12 cellular contexts compared by ENCODE assay signal in the genomic region with DNA sequence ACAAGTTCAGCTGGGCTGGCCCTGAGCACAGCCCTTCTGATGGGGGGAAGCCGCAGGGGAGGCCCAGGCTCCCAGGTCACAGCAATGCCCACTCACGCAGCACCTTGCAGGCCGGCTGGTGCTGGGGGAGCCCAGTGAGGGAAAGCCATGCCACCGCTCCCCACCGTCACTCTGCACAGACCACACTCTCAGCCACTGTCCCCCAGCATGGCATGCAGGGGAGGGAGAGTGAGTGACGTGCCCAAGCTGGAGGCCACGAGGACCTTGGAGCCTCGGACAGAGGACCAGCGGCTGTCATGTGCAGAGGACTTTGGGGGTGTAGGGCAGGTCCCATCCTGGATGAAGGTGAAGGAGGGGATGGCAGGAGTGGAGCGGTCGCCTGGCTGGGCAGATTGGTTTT. TPM values are rescaled to one million over a fixed set of nuclear protein-coding genes. Genes with fewer than 3 reads are reported as not detected.
A peak's percentile ranks its signal among the peaks of the same experiment; 100 is the strongest.
DNase-seq lines count a peak whose midpoint lies in the region; ATAC-seq and TF ChIP-seq lines count a peak whose summit lies in the region.
"Had no signal": no experiment of that assay in that cellular context is flagged by ENCODE, and none has a peak within 500 bp of the region (broad histone marks: within the 10 kb centered on the region; RNA-seq: fewer than 3 reads in every experiment).

No MANE protein-coding gene starts in this region.

- peaks cover 21% of the 10 kb centered on the region for H3K4me1 ChIP-seq in Panc1 (ENCODE audit: control insufficient read depth, insufficient read depth, low read length)
- no peaks in the 10 kb centered on the region for H3K4me1 ChIP-seq in endodermal cell (ENCODE audit: control insufficient read depth, insufficient read depth, low read length)
- H3K4me1 ChIP-seq in muscle layer of duodenum (ENCODE audit: control insufficient read depth in 1 of 2, insufficient read depth in 2 of 2, low read length in 2 of 2): no peaks in the 10 kb centered on the region
- H3K4me1 ChIP-seq in thoracic aorta (ENCODE audit: control insufficient read depth in 1 of 2, low read depth in 2 of 2): peaks cover 13 to 26% of the 10 kb centered on the region in 2 donors

- no TSS peak for BruUV-seq in Panc1 (replicated peaks; lab: Mats Ljungman, UMichigan)

- H3K27ac Mint-ChIP-seq in endodermal cell: no peak overlapping the region
- H3K27ac Mint-ChIP-seq: stimulated activated effector memory CD8-positive, alpha-beta T cell treated with anti-CD3 and anti-CD28 coated beads, Interleukin-12 subunit alpha, Interleukin-12 subunit beta, amount 100 ng/mL, for 72 hours had no signal

- no peaks in the 10 kb centered on the region for H3K36me3 ChIP-seq in Panc1 (ENCODE audit: control insufficient read depth, insufficient read depth, low read length)
- H3K36me3 ChIP-seq in endodermal cell (ENCODE audit: control insufficient read depth, insufficient read depth, low read length): no peaks in the 10 kb centered on the region
- H3K36me3 ChIP-seq in muscle layer of duodenum (ENCODE audit: control insufficient read depth in 1 of 2, insufficient read depth in 2 of 2, low read length in 2 of 2): peaks cover 0 to 11% of the 10 kb centered on the region in 2 donors
- no peaks in the 10 kb centered on the region for H3K36me3 ChIP-seq in thoracic aorta

- ATAC-seq in Panc1: peak; percentile 49
- ATAC-seq in thoracic aorta (ENCODE audit: insufficient number of reproducible peaks, low FRiP score, low read depth): peak; percentile 7
- no peak for ATAC-seq in GM21390 (IDR thresholded peaks at IDR 0.05; ENCODE audit: unreplicated experiment)
- ATAC-seq: stimulated activated effector memory CD8-positive, alpha-beta T cell treated with anti-CD3 and anti-CD28 coated beads, Interleukin-12 subunit alpha, Interleukin-12 subunit beta, amount 100 ng/mL, for 72 hours had no signal

- H3K9ac ChIP-seq in endodermal cell (ENCODE audit: extremely low read depth, low read length, poor library complexity, severe bottlenecking): no peak overlapping the region

- no peak overlapping the region for H3K4me3 Mint-ChIP-seq in endodermal cell
- H3K4me3 Mint-ChIP-seq: stimulated activated effector memory CD8-positive, alpha-beta T cell treated with anti-CD3 and anti-CD28 coated beads, Interleukin-12 subunit alpha, Interleukin-12 subunit beta, amount 100 ng/mL, for 72 hours had no signal

- no peaks in the 10 kb centered on the region for H3K27me3 ChIP-seq in Panc1 (ENCODE audit: control insufficient read depth, insufficient read depth, low read length)
- no peaks in the 10 kb centered on the region for H3K27me3 ChIP-seq in endodermal cell (ENCODE audit: control insufficient read depth, insufficient read depth, low read length, poor library complexity, severe bottlenecking)
- H3K27me3 ChIP-seq in muscle layer of duodenum (ENCODE audit: low read depth, low read length): no peaks in the 10 kb centered on the region
- no peaks in the 10 kb centered on the region for H3K27me3 ChIP-seq in thoracic aorta (replicated peaks; ENCODE audit: insufficient read depth)

- no peaks in the 10 kb centered on the region for H3K4me1 Mint-ChIP-seq in endodermal cell
- H3K4me1 Mint-ChIP-seq: CD8-positive, alpha-beta memory T cell; stimulated activated effector memory CD8-positive, alpha-beta T cell treated with anti-CD3 and anti-CD28 coated beads, Interleukin-12 subunit alpha, Interleukin-12 subunit beta, amount 100 ng/mL, for 72 hours had no signal

- peak overlapping the region in 1 of 2 experiments; percentile 24; a peak in 1 of 4 replicates for H3K4me3 ChIP-seq in Panc1 (ENCODE audit: low read depth in 2 of 2, low read length in 2 of 2)
- H3K4me3 ChIP-seq in endodermal cell (ENCODE audit: low read length): no peak overlapping the region
- no peak overlapping the region for H3K4me3 ChIP-seq in muscle layer of duodenum (ENCODE audit: low read depth in 1 of 2, low read length in 2 of 2)
- H3K4me3 ChIP-seq in thoracic aorta: no peak overlapping the region

- H3K9me3 ChIP-seq in Panc1 (ENCODE audit: control insufficient read depth, insufficient read depth, low read depth, low read length) (no peaks in the 10 kb centered on the region), endodermal cell (ENCODE audit: control insufficient read depth, low read length) (no peaks in the 10 kb centered on the region), muscle layer of duodenum (ENCODE audit: control insufficient read depth in 1 of 2, low read length in 2 of 2) (no peaks in the 10 kb centered on the region), thoracic aorta (no peaks in the 10 kb centered on the region)

- no peaks in the 10 kb centered on the region for H3K9me3 Mint-ChIP-seq in endodermal cell
- H3K9me3 Mint-ChIP-seq: CD8-positive, alpha-beta memory T cell; stimulated activated effector memory CD8-positive, alpha-beta T cell treated with anti-CD3 and anti-CD28 coated beads, Interleukin-12 subunit alpha, Interleukin-12 subunit beta, amount 100 ng/mL, for 72 hours had no signal

- H3K27me3 Mint-ChIP-seq in endodermal cell (ENCODE audit: insufficient read depth): peaks cover 2% of the 10 kb centered on the region
- H3K27me3 Mint-ChIP-seq: CD8-positive, alpha-beta memory T cell had no signal

- intact Hi-C loops in Panc1 (cut with micrococcal nuclease; ENCODE audit: unreplicated experiment): no loop called here

- H3K27ac ChIP-seq in Panc1 (ENCODE audit: low read length) (peak overlapping the region; percentile 90), endodermal cell (ENCODE audit: low read depth, low read length) (peak overlapping the region; percentile 49), muscle layer of duodenum (ENCODE audit: low read length) (peak overlapping the region; percentile 8), thoracic aorta (peak overlapping the region; percentile 94 to 95)
- H3K27ac ChIP-seq: HL-60 had no signal

- POLR2A ChIA-PET in Panc1 (lab: Charles Lee): interaction anchor here (0.6 kb wide), 2 partner anchors 255 to 452 kb away, joined by 16 to 17 read pairs; no protein-coding TSS in a partner anchor

- no peak for DNase-seq in Panc1 (ENCODE audit: low read depth, low spot score)
- DNase-seq in endodermal cell: peak; percentile 41
- DNase-seq in thoracic aorta (ENCODE audit: low spot score): no peak
- DNase-seq in NCI-H510A treated with DMSO at 0.1 percent for 48 hours (lab: John Stamatoyannopoulos, UW): no peak
- no peak for DNase-seq in C1 segment of cervical spinal cord (lab: John Stamatoyannopoulos, UW)
- no peak for DNase-seq in HuH-7.5 (ENCODE audit: low spot score)
- DNase-seq: activated CD8-positive, alpha-beta memory T cell treated with anti-CD3 and anti-CD28 coated beads, Interleukin-2, amount 50 U/mL, for 4 hours; CD8-positive, alpha-beta memory T cell had no signal

- CTCF ChIA-PET in Panc1 (lab: Charles Lee): interaction anchor here (0.6 to 1.2 kb wide), 4 partner anchors 19 to 368 kb away, joined by 3 to 7 read pairs (median 6); no protein-coding TSS in a partner anchor

- H3K36me3 Mint-ChIP-seq in endodermal cell (ENCODE audit: low read depth): no peaks in the 10 kb centered on the region
- H3K36me3 Mint-ChIP-seq: CD8-positive, alpha-beta memory T cell; stimulated activated effector memory CD8-positive, alpha-beta T cell treated with anti-CD3 and anti-CD28 coated beads, Interleukin-12 subunit alpha, Interleukin-12 subunit beta, amount 100 ng/mL, for 72 hours had no signal

- 93 to 100% methylated on average over 5 to 11 of the region's 11 CpGs for WGBS in endodermal cell (ENCODE audit: insufficient coverage in 1 of 2, insufficient read length in 1 of 2), 2 experiments

- in situ Hi-C loops in Panc1 (cut with HindIII; ENCODE audit: low pct_unique_long_range_greater_than_20kb, low sequenced_read_pairs): no loop called here

- TF ChIP-seq CTCF in Panc1 (IDR thresholded peaks at IDR 0.05) (no peak), endodermal cell (conservative IDR thresholded peaks at IDR 0.05) (no peak), thoracic aorta (IDR thresholded peaks at IDR 0.05) (no peak)

RNA-seq across cellular contexts. Expression of a gene that starts 25.1 kb away (rescaled TPM):
- total RNA-seq in Panc1 (2021; ENCODE audit: unreplicated experiment) (11.3 TPM), endodermal cell (under 1 TPM in 1 of 2 donors, not detected in 1; 0.42 TPM), thoracic aorta (1 to 10 TPM; 4.4 to 6.0 TPM)
- polyA plus RNA-seq in Panc1 (2012; ENCODE audit: insufficient read length): 49.4 TPM
- 2.4 TPM for polyA plus RNA-seq in endodermal cell (2013, experiment 1 of 2)
- 2.3 TPM for polyA plus RNA-seq in endodermal cell (2013, experiment 2 of 2)

Comparison
In these comparisons a context has a peak if more than half of its experiments do, and no peak if none do; other contexts are left out.
1. H3K27ac ChIP-seq: peak in every context shown above with its lines; median percentile 94 in thoracic aorta; 90 in Panc1; 49 in endodermal cell; 8 in muscle layer of duodenum.